8 cellular contexts compared by ENCODE assay signal in the genomic region with DNA sequence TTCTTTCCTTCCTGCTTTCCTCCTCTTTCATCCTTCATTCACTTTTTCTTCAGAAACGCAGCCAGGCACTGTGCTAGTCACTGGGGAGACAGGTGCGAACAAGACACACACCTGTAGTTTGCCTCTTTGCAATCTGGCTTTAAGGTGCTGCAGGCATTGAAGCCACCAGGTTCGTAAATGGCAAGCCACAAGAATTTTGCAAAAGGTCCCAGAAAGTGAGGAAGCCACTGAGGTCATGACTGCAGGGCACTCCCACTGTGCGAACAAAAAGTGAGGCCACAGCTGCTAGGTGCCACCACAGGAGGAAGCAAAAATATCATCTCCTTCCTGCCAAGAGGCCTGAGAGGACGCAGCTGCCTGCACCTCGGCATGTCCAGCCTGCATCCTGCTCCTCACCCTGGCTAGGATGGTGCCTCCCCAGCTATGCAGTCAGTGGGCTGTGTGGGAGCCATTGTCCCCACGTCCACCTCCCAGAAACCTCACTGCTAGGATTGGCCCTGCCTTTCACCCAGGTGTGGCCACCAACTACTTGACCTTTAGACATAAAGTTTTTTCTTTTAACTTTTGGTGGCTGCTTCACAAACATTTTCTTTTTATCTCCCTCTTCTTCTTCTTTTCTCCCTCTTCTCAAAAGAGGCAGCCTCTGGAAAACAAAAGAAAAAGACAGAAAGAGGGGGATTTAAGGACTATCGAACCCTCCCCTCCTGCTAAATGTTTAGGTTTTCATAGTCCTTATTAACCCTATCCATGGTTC.
DNase-seq lines count a peak whose midpoint lies in the region; ATAC-seq, FAIRE-seq and TF ChIP-seq lines count a peak whose summit lies in the region.

No MANE protein-coding gene starts in this region.

- peak overlapping the region; percentile 70 for H3K4me3 Mint-ChIP-seq in activated CD4-positive, alpha-beta T cell treated with anti-CD3 and anti-CD28 coated beads, Interleukin-2, amount 10 ng/mL, durations not matched to agents 7 days and 5 days

- TF ChIP-seq POLR2A in stomach (IDR thresholded peaks at IDR 0.05) = no peak

- ATAC-seq in HG03135 (IDR thresholded peaks at IDR 0.05; ENCODE audit: unreplicated experiment) = no peak

- peaks cover 17% of the 10 kb centered on the region for H3K36me3 Mint-ChIP-seq in activated CD4-positive, alpha-beta T cell treated with anti-CD3 and anti-CD28 coated beads, Interleukin-2, amount 10 ng/mL, durations not matched to agents 7 days and 5 days (ENCODE audit: low read depth)

- CTCF ChIA-PET in activated CD4-positive, alpha-beta T cell treated with anti-CD3 and anti-CD28 coated beads, Interleukin-2, amount 10 ng/mL, durations not matched to agents 7 days and 5 days (lab: Charles Lee) = interaction anchor here (0.7 to 1.8 kb wide), 10 partner anchors 8 to 631 kb away, joined by 3 to 7 read pairs (median 3); no protein-coding TSS in a partner anchor

- POLR2A ChIA-PET in activated CD4-positive, alpha-beta T cell treated with anti-CD3 and anti-CD28 coated beads, Interleukin-2, amount 10 ng/mL, durations not matched to agents 7 days and 5 days (lab: Charles Lee) = no interaction called here

- H3K27ac Mint-ChIP-seq in activated CD4-positive, alpha-beta T cell treated with anti-CD3 and anti-CD28 coated beads, Interleukin-2, amount 10 ng/mL, durations not matched to agents 7 days and 5 days = peak overlapping the region; percentile 93

- H3K9me3 ChIP-seq in stomach = no peaks in the 10 kb centered on the region

- intact Hi-C loops in cardiac septum (cut with DNase I) (no loop called here), stomach (cut with DNase I; ENCODE audit: low total_unique reads) (no loop called here)

- no peak for TF ChIP-seq CTCF in stomach (IDR thresholded peaks at IDR 0.05)

- DNase-seq in stimulated activated naive CD4-positive, alpha-beta T cell (lab: John Stamatoyannopoulos, UW) = peak in 5 of 6 experiments; percentile 22 to 74 (median 67)
- no peak for DNase-seq in stimulated activated naive CD4-positive, alpha-beta T cell treated with Interleukin-2 at 50 U/mL for 16 hours (lab: John Stamatoyannopoulos, UW)
- DNase-seq in HTR-8/SVneo (ENCODE audit: insufficient read length, low spot score) (no peak), cardiac septum (ENCODE audit: low spot score) (peak; percentile 81), stomach (peak; percentile 52), EL (no peak)
- peak; percentile 82 for DNase-seq in activated CD4-positive, alpha-beta T cell treated with anti-CD3 and anti-CD28 coated beads, Interleukin-2, amount 10 ng/mL, durations not matched to agents 7 days and 5 days

- no peak overlapping the region for H3K4me3 ChIP-seq in stomach

- no peaks in the 10 kb centered on the region for H3K27me3 Mint-ChIP-seq in activated CD4-positive, alpha-beta T cell treated with anti-CD3 and anti-CD28 coated beads, Interleukin-2, amount 10 ng/mL, durations not matched to agents 7 days and 5 days

- H3K4me1 ChIP-seq in stomach = peaks cover 0 to 28% (median 6%) of the 10 kb centered on the region in 4 donors

- 52 to 62% (median 57%) methylated on average over 8 of the region's 8 CpGs for WGBS in stomach, 5 donors

- H3K27me3 ChIP-seq in stomach = no peaks in the 10 kb centered on the region

- peak overlapping the region in 2 of 5 donors; percentile 66 to 68 for H3K27ac ChIP-seq in stomach

- H3K4me1 Mint-ChIP-seq in activated CD4-positive, alpha-beta T cell treated with anti-CD3 and anti-CD28 coated beads, Interleukin-2, amount 10 ng/mL, durations not matched to agents 7 days and 5 days = peaks cover 77% of the 10 kb centered on the region

- TF ChIP-seq EP300 in stomach (IDR thresholded peaks at IDR 0.05) = no peak

- H3K9me3 Mint-ChIP-seq in activated CD4-positive, alpha-beta T cell treated with anti-CD3 and anti-CD28 coated beads, Interleukin-2, amount 10 ng/mL, durations not matched to agents 7 days and 5 days = peaks cover 14% of the 10 kb centered on the region

- peak; percentile 91 for FAIRE-seq in HTR-8/SVneo (lab: Jason Lieb, UNC)

- no peaks in the 10 kb centered on the region for H3K36me3 ChIP-seq in stomach

Comparison
In these comparisons a context has a peak if more than half of its experiments do, and no peak if none do; other contexts are left out.
1. DNase-seq: peak in stimulated activated naive CD4-positive, alpha-beta T cell (5 of 6), activated CD4-positive, alpha-beta T cell treated with anti-CD3 and anti-CD28 coated beads, Interleukin-2, amount 10 ng/mL, durations not matched to agents 7 days and 5 days (single experiment), cardiac septum (single experiment) and stomach (single experiment); none in stimulated activated naive CD4-positive, alpha-beta T cell treated with Interleukin-2 at 50 U/mL for 16 hours (single experiment), HTR-8/SVneo (single experiment) and EL (single experiment).